ENCODE assay signal across 23 cellular contexts in the genomic region with DNA sequence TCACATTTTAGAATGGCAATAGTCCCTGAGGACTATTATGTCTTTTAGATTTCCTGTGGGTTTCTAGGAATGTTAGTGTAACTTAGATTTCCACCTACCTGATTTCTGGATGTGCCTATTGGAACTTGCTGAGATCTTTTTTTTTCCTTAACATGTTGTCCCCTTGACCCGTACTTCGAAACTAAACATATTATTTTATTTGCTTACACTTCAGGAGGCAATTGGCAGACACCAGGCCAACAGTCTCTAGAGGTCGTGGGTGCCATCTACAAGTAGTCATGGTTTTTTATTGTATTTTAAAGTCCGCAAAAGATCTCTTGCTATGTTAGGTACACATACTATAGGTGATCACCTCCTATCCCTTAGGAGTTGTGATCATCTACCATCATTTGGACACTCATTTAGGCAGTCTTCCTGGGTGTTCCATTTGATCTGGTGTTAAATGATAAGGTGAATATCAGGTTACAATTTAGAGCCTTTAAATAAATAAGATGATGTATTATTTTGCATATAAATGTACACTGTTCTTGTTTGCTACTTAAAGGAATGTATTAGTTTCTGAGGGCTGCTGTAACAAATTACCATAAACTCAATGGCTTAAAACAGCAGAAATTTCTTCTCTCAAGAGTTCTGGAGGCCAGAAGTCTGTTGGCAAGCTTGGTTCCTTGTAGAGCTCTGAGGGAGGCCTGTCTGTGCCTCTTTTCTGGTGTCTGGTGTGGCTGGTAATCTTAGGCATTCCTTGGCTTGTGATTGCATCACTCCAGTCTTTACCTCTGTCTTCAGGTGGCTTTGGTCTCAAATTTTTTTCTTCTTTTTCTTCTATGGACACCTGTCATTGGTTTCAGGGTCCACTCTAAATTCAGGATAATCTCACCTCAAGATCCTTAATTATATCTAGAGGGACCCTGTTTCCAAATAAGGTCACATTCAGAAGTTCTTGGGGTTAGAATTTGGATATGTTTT.
DNase-seq lines count a peak whose midpoint lies in the region; ATAC-seq, FAIRE-seq and TF ChIP-seq lines count a peak whose summit lies in the region.
"Had no signal": no experiment of that assay in that cellular context is flagged by ENCODE, and none has a peak within 500 bp of the region (broad histone marks: within the 10 kb centered on the region; RNA-seq: fewer than 3 reads in every experiment).

No MANE protein-coding gene starts in this region.

- in situ Hi-C loops in HepG2 (cut with HindIII; ENCODE audit: extremely low pct_ligation_motif_present, low pct_unique_long_range_greater_than_20kb) = no loop called here

- ATAC-seq in HepG2 (no peak), GM18858 (IDR thresholded peaks at IDR 0.05; ENCODE audit: unreplicated experiment) (no peak), HG02763 (IDR thresholded peaks at IDR 0.05; ENCODE audit: unreplicated experiment) (no peak), GM21723 (IDR thresholded peaks at IDR 0.05; ENCODE audit: unreplicated experiment) (no peak)
- ATAC-seq: activated T-cell treated with anti-CD3 and anti-CD28 coated beads, Interleukin-2, amount 50 U/mL, for 4 hours; lower lobe of right lung; natural killer cell treated with Interleukin-12 subunit alpha and Interleukin-12 subunit beta and Interleukin-15 and Interleukin-18, amount 100 ng/mL, for 72 hours had no signal

- DNase-seq in GM19239 (ENCODE audit: insufficient read length, low spot score) (no peak), OCI-LY7 (ENCODE audit: low spot score) (no peak), HepG2 (ENCODE audit: low spot score) (no peak)
- DNase-seq: activated CD4-positive, alpha-beta T cell treated with anti-CD3 and anti-CD28 coated beads, Interleukin-2, amount 10 ng/mL, durations not matched to agents 7 days and 5 days; activated T-cell treated with anti-CD3 and anti-CD28 coated beads, Interleukin-2, amount 50 U/mL, for 4 hours; C1 segment of cervical spinal cord; COR-L47; DMS53; GF-D8; lower lobe of right lung; NCI-H1092; NCI-H187 treated with DMSO at 0.1 percent for 48 hours; NCI-H526 treated with DMSO at 0.1 percent for 48 hours; transverse colon had no signal

- 95% methylated on average over 4 of the region's 4 CpGs for WGBS in HepG2 (ENCODE audit: low lambda C conversion rate)

- no peak overlapping the region for H2AFZ ChIP-seq in OCI-LY7 (ENCODE audit: low read length)
- H2AFZ ChIP-seq in HepG2 (ENCODE audit: low read length) = no peak overlapping the region

- peak overlapping the region in 2 of 11 experiments; percentile 1 to 8; a peak in 1 of 22 replicates for H3K9ac ChIP-seq in BLaER1 treated with 17β-estradiol and CSF1 and Interleukin-3, amounts not matched to agents 10 nM and 100 nM
- H3K9ac ChIP-seq in HepG2 (ENCODE audit: insufficient read depth, low read depth, low read length) = no peak overlapping the region

- peak overlapping the region in 1 of 10 experiments; percentile 54; a peak in 1 of 20 replicates for H3K4me3 ChIP-seq in BLaER1 treated with 17β-estradiol and CSF1 and Interleukin-3, amounts not matched to agents 10 nM and 100 nM
- H3K4me3 ChIP-seq in OCI-LY7 (ENCODE audit: low read depth, low read length, poor library complexity, severe bottlenecking) (no peak overlapping the region), HepG2 (replicated peaks in 1 of 3; ENCODE audit: insufficient read depth in 1 of 3, low read depth in 2 of 3, low read length in 3 of 3) (no peak overlapping the region)
- H3K4me3 ChIP-seq: lower lobe of right lung, SK-N-MC, transverse colon had no signal

- H3K27me3 ChIP-seq in BLaER1 treated with 17β-estradiol and CSF1 and Interleukin-3, amounts not matched to agents 10 nM and 100 nM = no peaks in the 10 kb centered on the region
- no peaks in the 10 kb centered on the region for H3K27me3 ChIP-seq in HepG2 (ENCODE audit: control insufficient read depth in 1 of 2, insufficient read depth in 2 of 2, low read length in 2 of 2)
- H3K27me3 ChIP-seq: transverse colon had no signal

- no TSS peak for BruUV-seq in OCI-LY7 (replicated peaks; lab: Mats Ljungman, UMichigan)
- no TSS peak for BruUV-seq in HepG2 (replicated peaks; lab: Mats Ljungman, UMichigan)

- H3K79me2 ChIP-seq in OCI-LY7 (ENCODE audit: insufficient read depth, low read depth, low read length) (peaks cover 71% of the 10 kb centered on the region), HepG2 (ENCODE audit: insufficient read depth, low read length) (no peaks in the 10 kb centered on the region)

- CTCF ChIA-PET in OCI-LY7 (lab: Charles Lee; ENCODE audit: unreplicated experiment) (no interaction called here), HepG2 (lab: Yijun Ruan, JAX; ENCODE audit: low intra/inter-chr PET ratio, low total read pairs) (no interaction called here)

- TF ChIP-seq RAD21 in HepG2 (CRISPR knock-in tag; IDR thresholded peaks at IDR 0.05) = no peak

- peaks cover 0 to 66% (median 17%) of the 10 kb centered on the region in 11 experiments; a peak in 21 of 22 replicates for H3K36me3 ChIP-seq in BLaER1 treated with 17β-estradiol and CSF1 and Interleukin-3, amounts not matched to agents 10 nM and 100 nM
- H3K36me3 ChIP-seq in OCI-LY7 (ENCODE audit: insufficient read depth, low read length) = peaks cover 70% of the 10 kb centered on the region
- peaks cover 0 to 1% of the 10 kb centered on the region in 2 experiments; a peak in 2 of 5 replicates for H3K36me3 ChIP-seq in HepG2 (replicated peaks in 1 of 2; ENCODE audit: control insufficient read depth in 1 of 2, insufficient read depth in 2 of 2, low read length in 2 of 2)
- H3K36me3 ChIP-seq: transverse colon had no signal

- peak overlapping the region in 8 of 11 experiments; percentile 8 to 85 (median 71); a peak in 14 of 22 replicates for H3K27ac ChIP-seq in BLaER1 treated with 17β-estradiol and CSF1 and Interleukin-3, amounts not matched to agents 10 nM and 100 nM
- H3K27ac ChIP-seq in OCI-LY7 (ENCODE audit: low read depth, low read length, poor library complexity, severe bottlenecking) (peak overlapping the region; percentile 90), HepG2 (ENCODE audit: extremely low read length, insufficient read depth, low read length) (no peak overlapping the region)
- H3K27ac ChIP-seq: lower lobe of right lung, SK-N-MC, transverse colon, VCaP had no signal

- intact Hi-C loops in OCI-LY7 (cut with micrococcal nuclease; ENCODE audit: unreplicated experiment) (loop anchor here (5.0 kb wide), 1 partner anchor 313 kb away; no protein-coding TSS in a partner anchor), HepG2 (cut with micrococcal nuclease; ENCODE audit: unreplicated experiment) (no loop called here)

- H3K9me2 ChIP-seq in OCI-LY7 (ENCODE audit: insufficient read depth, low read length) = no peaks in the 10 kb centered on the region

- no peak for TF ChIP-seq EP300 in HepG2 (IDR thresholded peaks at IDR 0.05; ENCODE audit: low read depth in 2 of 2, low read length in 2 of 2)
- no peak for TF ChIP-seq EP300 in HepG2 (CRISPR knock-in tag; IDR thresholded peaks at IDR 0.05; ENCODE audit: borderline replicate concordance)

- H3K4me1 ChIP-seq in BLaER1 treated with 17β-estradiol and CSF1 and Interleukin-3, amounts not matched to agents 10 nM and 100 nM = peaks cover 35 to 81% (median 71%) of the 10 kb centered on the region in 10 experiments
- H3K4me1 ChIP-seq in OCI-LY7 (ENCODE audit: insufficient read depth, low read length, poor library complexity, severe bottlenecking) (peaks cover 48% of the 10 kb centered on the region), HepG2 (ENCODE audit: insufficient read depth, low read length) (no peaks in the 10 kb centered on the region)
- H3K4me1 ChIP-seq: lower lobe of right lung had no signal

- no peak for TF ChIP-seq POLR2A in HepG2 (IDR thresholded peaks at IDR 0.05; ENCODE audit: insufficient read depth in 1 of 2, low read depth in 2 of 2, low read length in 2 of 2)

- peaks cover 0 to 6% (median 0%) of the 10 kb centered on the region in 11 experiments; a peak in 8 of 22 replicates for H3K9me3 ChIP-seq in BLaER1 treated with 17β-estradiol and CSF1 and Interleukin-3, amounts not matched to agents 10 nM and 100 nM (replicated peaks in 1 of 11)
- H3K9me3 ChIP-seq in OCI-LY7 (ENCODE audit: low read length) = peaks cover 23% of the 10 kb centered on the region; the same call in 1 of the 2 replicates
- H3K9me3 ChIP-seq in HepG2 (ENCODE audit: low read length) = no peaks in the 10 kb centered on the region
- H3K9me3 ChIP-seq: lower lobe of right lung, transverse colon had no signal

- H4K20me1 ChIP-seq in BLaER1 treated with 17β-estradiol and CSF1 and Interleukin-3, amounts not matched to agents 10 nM and 100 nM = peaks cover 0 to 56% (median 3%) of the 10 kb centered on the region in 11 experiments; a peak in 10 of 22 replicates
- H4K20me1 ChIP-seq in OCI-LY7 (ENCODE audit: insufficient read depth, low read length) (no peaks in the 10 kb centered on the region), HepG2 (ENCODE audit: insufficient read depth, low read length) (no peaks in the 10 kb centered on the region)

- peak overlapping the region in 8 of 11 experiments; percentile 46 to 90 (median 80); a peak in 17 of 22 replicates for H3K4me2 ChIP-seq in BLaER1 treated with 17β-estradiol and CSF1 and Interleukin-3, amounts not matched to agents 10 nM and 100 nM
- H3K4me2 ChIP-seq in OCI-LY7 (ENCODE audit: low read length) = no peak overlapping the region
- H3K4me2 ChIP-seq in HepG2 (ENCODE audit: low read depth, low read length) = no peak overlapping the region

- FAIRE-seq in GM19239 (lab: Jason Lieb, UNC) = peak; percentile 51
- FAIRE-seq in HepG2 (lab: Jason Lieb, UNC) = no peak
- FAIRE-seq: HTR-8/SVneo, islet of Langerhans had no signal

- no peak for TF ChIP-seq CTCF in OCI-LY7 (conservative IDR thresholded peaks at IDR 0.05; ENCODE audit: low read length)
- TF ChIP-seq CTCF in HepG2 (CRISPR knock-in tag; IDR thresholded peaks at IDR 0.05) = no peak

- POLR2A ChIA-PET in OCI-LY7 (lab: Charles Lee) = interaction anchor here (0.6 to 0.8 kb wide), 2 partner anchors 19 to 65 kb away, joined by 3 read pairs; no protein-coding TSS in a partner anchor
- POLR2A ChIA-PET in HepG2 (lab: Yijun Ruan, JAX) = no interaction called here

TF ChIP-seq in HepG2, 621 proteins besides CTCF, POLR2A, EP300 and RAD21:
- TF ChIP-seq NR1H2 (CRISPR knock-in tag; IDR thresholded peaks at IDR 0.05; ENCODE audit: borderline replicate concordance, low read depth) (no peak), KLF11 (CRISPR knock-in tag; IDR thresholded peaks at IDR 0.05) (no peak), HDAC6 (IDR thresholded peaks at IDR 0.05; ENCODE audit: low read depth, low read length) (no peak), FOXO1 (CRISPR knock-in tag; IDR thresholded peaks at IDR 0.05) (no peak), STAT5B (CRISPR knock-in tag; IDR thresholded peaks at IDR 0.05) (no peak), ZNF12 (CRISPR knock-in tag; IDR thresholded peaks at IDR 0.05) (peak; percentile 93), ZNF3 (CRISPR knock-in tag; IDR thresholded peaks at IDR 0.05) (no peak), ZNF160 (CRISPR knock-in tag; IDR thresholded peaks at IDR 0.05) (no peak), ZBTB42 (CRISPR knock-in tag; IDR thresholded peaks at IDR 0.05) (no peak), GABPA (IDR thresholded peaks at IDR 0.05; ENCODE audit: low read depth, low read length) (no peak), GABPA (CRISPR knock-in tag; IDR thresholded peaks at IDR 0.05; ENCODE audit: low read depth) (no peak), CEBPB (IDR thresholded peaks at IDR 0.05; ENCODE audit: borderline replicate concordance, low read depth, low read length) (peak; percentile 25; the same call in 1 of the 2 replicates), KAT8 (CRISPR knock-in tag; IDR thresholded peaks at IDR 0.05) (no peak)

Comparison
In these comparisons a context has a peak if more than half of its experiments do, and no peak if none do; other contexts are left out.
1. H3K4me2 ChIP-seq: peak in BLaER1 treated with 17β-estradiol and CSF1 and Interleukin-3, amounts not matched to agents 10 nM and 100 nM (8 of 11); none in OCI-LY7 (single experiment) and HepG2 (single experiment).